In the genomic region with DNA sequence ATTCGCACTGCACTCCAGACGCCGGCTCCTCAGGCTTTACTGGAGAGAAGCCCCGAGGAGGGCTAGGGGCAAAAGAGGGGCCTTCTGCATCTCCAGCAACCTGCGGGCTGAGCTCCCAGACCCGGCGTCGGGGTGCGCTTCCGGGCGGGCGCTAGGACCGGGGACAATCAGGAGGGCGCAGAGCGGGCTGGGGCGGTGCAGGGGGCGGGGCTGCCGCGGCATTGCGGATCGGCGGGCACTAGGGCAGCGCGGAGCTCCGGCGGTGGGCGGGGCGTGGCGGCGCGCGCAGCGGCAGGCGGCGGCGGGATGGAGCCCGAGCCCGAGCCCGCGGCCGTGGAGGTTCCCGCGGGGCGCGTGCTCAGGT, we compare ENCODE assay signal across 8 cellular contexts. TPM values are rescaled to one million over a fixed set of nuclear protein-coding genes. Genes with fewer than 3 reads are reported as not detected.
DNase-seq lines count a peak whose midpoint lies in the region; ATAC-seq and TF ChIP-seq lines count a peak whose summit lies in the region.

A gene (plus strand): TSS at position 274 of the 364 bp plus-strand sequence. CDS start 33 bp downstream, at position 307.

- H3K4me3 ChIP-seq in OCI-LY3 (ENCODE audit: low read length) = peak within 1 kb of the TSS; percentile 89

- no peaks in the 10 kb centered on the region for H3K9me3 Mint-ChIP-seq in endothelial cell (ENCODE audit: unreplicated experiment)

- peak within 1 kb of the TSS; percentile 74 for H3K9ac ChIP-seq in OCI-LY3 (ENCODE audit: low read length)

- DNase-seq in COLO829 (ENCODE audit: low spot score) (peak; percentile 89), HuH-7 (ENCODE audit: low spot score) (peak; percentile 97), endothelial cell (ENCODE audit: low spot score) (peak; percentile 90), midbrain (lab: John Stamatoyannopoulos, UW) (peak; percentile 92)
- DNase-seq in activated CD8-positive, alpha-beta memory T cell treated with anti-CD3 and anti-CD28 coated beads, Interleukin-2, amount 50 U/mL, for 48 hours = peak; percentile 98
- peak; percentile 90 to 92 for DNase-seq in stimulated activated CD8-positive, alpha-beta memory T cell treated with anti-CD3 and anti-CD28 coated beads, Interleukin-2, amount 100 ng/mL, for 1 hour (ENCODE audit: low read depth in 2 of 2)

- H3K27ac ChIP-seq in OCI-LY3 (ENCODE audit: low read length) = peak within 1 kb of the TSS; percentile 48

- peak; percentile 61 for ATAC-seq in GM21390 (IDR thresholded peaks at IDR 0.05; ENCODE audit: unreplicated experiment)

- peaks cover 8% of the 10 kb centered on the region for H3K27me3 Mint-ChIP-seq in endothelial cell (ENCODE audit: unreplicated experiment)

- peaks cover 25% of the 10 kb centered on the region for H3K4me1 Mint-ChIP-seq in endothelial cell (ENCODE audit: unreplicated experiment)

- H3K4me2 ChIP-seq in OCI-LY3 (ENCODE audit: low read length) = peak within 1 kb of the TSS; percentile 98

- peak within 1 kb of the TSS; percentile 78 for H2AFZ ChIP-seq in OCI-LY3 (ENCODE audit: low read depth, low read length)

- TF ChIP-seq CTCF in OCI-LY3 (IDR thresholded peaks at IDR 0.05; ENCODE audit: low read depth, low read length) (no peak), endothelial cell (IDR thresholded peaks at IDR 0.05; ENCODE audit: unreplicated experiment) (no peak)

- peaks cover 6% of the 10 kb centered on the region; the same call in 1 of the 2 replicates for H4K20me1 ChIP-seq in OCI-LY3 (ENCODE audit: insufficient read depth, low read length)

- H3K36me3 ChIP-seq in OCI-LY3 (replicated peaks; ENCODE audit: low read depth, low read length) = peaks cover 7% of the 10 kb centered on the region

- H3K4me3 Mint-ChIP-seq in endothelial cell (ENCODE audit: unreplicated experiment) = peak within 1 kb of the TSS; percentile 91

- no peaks in the 10 kb centered on the region for H3K9me3 ChIP-seq in OCI-LY3 (ENCODE audit: insufficient read depth, low read length)

- no peaks in the 10 kb centered on the region for H3K27me3 ChIP-seq in OCI-LY3 (ENCODE audit: low read depth, low read length)

- no peak within 1 kb of the TSS for H3K27ac Mint-ChIP-seq in endothelial cell (ENCODE audit: unreplicated experiment)

- H3K79me2 ChIP-seq in OCI-LY3 (ENCODE audit: low read length) = peaks cover 8% of the 10 kb centered on the region

- peaks cover 11% of the 10 kb centered on the region for H3K36me3 Mint-ChIP-seq in endothelial cell (ENCODE audit: low read depth, unreplicated experiment)

- H3K4me1 ChIP-seq in OCI-LY3 (ENCODE audit: low read length) = peaks cover 25% of the 10 kb centered on the region

RNA-seq across cellular contexts. Expression of the gene that starts here (rescaled TPM):
- total RNA-seq in endothelial cell (ENCODE audit: unreplicated experiment) = 18.8 TPM

Comparison
In these comparisons a context has a peak if more than half of its experiments do, and no peak if none do; other contexts are left out.
1. Peak in every context shown above with its lines: DNase-seq, ATAC-seq, H3K4me3 ChIP-seq and H3K27ac ChIP-seq.